8 cellular contexts compared by ENCODE assay signal in the genomic region with DNA sequence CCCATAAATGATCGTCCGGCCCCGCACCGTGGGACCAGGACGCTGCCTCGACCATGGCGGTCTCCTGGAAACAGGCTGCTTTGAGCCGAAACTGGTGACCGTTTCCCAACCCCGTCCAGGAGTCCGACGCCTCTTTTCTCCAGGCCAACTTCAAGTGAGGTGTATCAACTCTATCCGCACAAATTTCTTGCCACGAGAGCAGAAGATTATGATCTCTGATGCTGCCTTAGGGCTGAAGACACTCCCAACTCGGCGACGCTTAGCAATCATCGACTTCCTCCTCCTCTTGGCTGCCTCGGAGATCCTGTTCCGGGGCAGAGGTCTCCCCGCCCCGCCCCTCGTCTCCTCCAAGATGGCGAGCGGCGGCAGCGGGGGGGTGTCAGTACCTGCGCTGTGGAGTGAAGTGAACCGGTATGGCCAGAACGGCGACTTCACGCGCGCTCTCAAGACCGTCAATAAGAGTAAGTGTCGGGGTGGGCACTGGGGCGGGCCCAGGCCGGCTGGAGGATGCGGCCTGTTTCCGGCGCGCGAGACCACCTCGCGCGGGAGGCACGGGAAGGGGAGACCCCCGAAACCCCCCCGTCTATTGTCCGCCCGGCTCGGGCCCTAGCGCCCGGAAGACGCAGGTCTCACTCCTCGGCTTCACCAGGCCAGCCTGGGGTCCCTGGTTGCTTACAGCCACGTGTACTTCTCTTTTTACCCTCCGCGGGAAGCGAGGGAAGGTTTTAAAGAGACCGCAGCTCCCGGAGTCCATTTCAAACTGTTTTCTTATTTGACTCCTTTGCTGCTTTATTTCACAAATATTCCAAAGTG. TPM values are rescaled to one million over a fixed set of nuclear protein-coding genes. Genes with fewer than 3 reads are reported as not detected.
DNase-seq lines count a peak whose midpoint lies in the region; TF ChIP-seq lines count a peak whose summit lies in the region.

A gene with protein sequence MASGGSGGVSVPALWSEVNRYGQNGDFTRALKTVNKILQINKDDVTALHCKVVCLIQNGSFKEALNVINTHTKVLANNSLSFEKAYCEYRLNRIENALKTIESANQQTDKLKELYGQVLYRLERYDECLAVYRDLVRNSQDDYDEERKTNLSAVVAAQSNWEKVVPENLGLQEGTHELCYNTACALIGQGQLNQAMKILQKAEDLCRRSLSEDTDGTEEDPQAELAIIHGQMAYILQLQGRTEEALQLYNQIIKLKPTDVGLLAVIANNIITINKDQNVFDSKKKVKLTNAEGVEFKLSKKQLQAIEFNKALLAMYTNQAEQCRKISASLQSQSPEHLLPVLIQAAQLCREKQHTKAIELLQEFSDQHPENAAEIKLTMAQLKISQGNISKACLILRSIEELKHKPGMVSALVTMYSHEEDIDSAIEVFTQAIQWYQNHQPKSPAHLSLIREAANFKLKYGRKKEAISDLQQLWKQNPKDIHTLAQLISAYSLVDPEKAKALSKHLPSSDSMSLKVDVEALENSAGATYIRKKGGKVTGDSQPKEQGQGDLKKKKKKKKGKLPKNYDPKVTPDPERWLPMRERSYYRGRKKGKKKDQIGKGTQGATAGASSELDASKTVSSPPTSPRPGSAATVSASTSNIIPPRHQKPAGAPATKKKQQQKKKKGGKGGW (plus strand): TSS at position 334 of the 813 bp plus-strand sequence. CDS start 19 bp downstream, at position 353.

- peak within 1 kb of the TSS; percentile 98 for H3K4me3 Mint-ChIP-seq in activated naive CD4-positive, alpha-beta T cell treated with anti-CD3 and anti-CD28 coated beads, Interleukin-2, amount 50 U/mL, for 24 hours

- H3K9me3 ChIP-seq in SK-N-SH, result no peaks in the 10 kb centered on the region

- peak within 1 kb of the TSS; percentile 86 for H2AFZ ChIP-seq in SK-N-SH (ENCODE audit: low read depth)

- no peak for TF ChIP-seq RAD21 in SK-N-SH (IDR thresholded peaks at IDR 0.05; ENCODE audit: low read length)

- peak within 1 kb of the TSS; percentile 98 for H3K27ac Mint-ChIP-seq in activated naive CD4-positive, alpha-beta T cell treated with anti-CD3 and anti-CD28 coated beads, Interleukin-2, amount 50 U/mL, for 24 hours

- TF ChIP-seq EP300 in SK-N-SH (IDR thresholded peaks at IDR 0.05; ENCODE audit: borderline replicate concordance in 1 of 2, low read depth in 1 of 2, low read length in 1 of 2), result no peak

- POLR2A ChIA-PET in SK-N-SH (lab: Yijun Ruan, JAX), result interaction anchor here (0.7 to 1.9 kb wide), 3 partner anchors 11 to 63 kb away, joined by 3 to 8 read pairs (median 7); partner anchors contain the start of genes PAICS and PPAT

- H3K27me3 Mint-ChIP-seq in activated naive CD4-positive, alpha-beta T cell treated with anti-CD3 and anti-CD28 coated beads, Interleukin-2, amount 50 U/mL, for 24 hours, result no peaks in the 10 kb centered on the region

- peaks cover 65% of the 10 kb centered on the region for H3K4me1 Mint-ChIP-seq in activated naive CD4-positive, alpha-beta T cell treated with anti-CD3 and anti-CD28 coated beads, Interleukin-2, amount 50 U/mL, for 24 hours

- under 1% methylated on average over 53 of the region's 62 CpGs for WGBS in SK-N-SH (ENCODE audit: low lambda C conversion rate)

- H3K27ac ChIP-seq in SK-N-SH (ENCODE audit: low read depth in 2 of 2, low read length in 1 of 2) (peak within 1 kb of the TSS; percentile 91 to 96), temporal lobe (ENCODE audit: low read depth, low read length) (peak within 1 kb of the TSS; percentile 75)

- peaks cover 99% of the 10 kb centered on the region for H3K79me2 ChIP-seq in SK-N-SH (ENCODE audit: insufficient read depth)

- peak within 1 kb of the TSS; percentile 95 for H3K4me2 ChIP-seq in SK-N-SH

- CTCF ChIA-PET in SK-N-SH (lab: Yijun Ruan, JAX), result interaction anchor here (0.9 to 1.2 kb wide), 2 partner anchors 10 to 77 kb away, joined by 5 to 10 read pairs; no protein-coding TSS in a partner anchor

- H3K27me3 ChIP-seq in SK-N-SH (ENCODE audit: insufficient read depth), result no peaks in the 10 kb centered on the region

- H3K9ac ChIP-seq in SK-N-SH, result peak within 1 kb of the TSS; percentile 94

- peaks cover 17% of the 10 kb centered on the region for H4K20me1 ChIP-seq in SK-N-SH (ENCODE audit: insufficient read depth)

- no peaks in the 10 kb centered on the region for H3K9me3 Mint-ChIP-seq in activated naive CD4-positive, alpha-beta T cell treated with anti-CD3 and anti-CD28 coated beads, Interleukin-2, amount 50 U/mL, for 24 hours

- H3K36me3 ChIP-seq in SK-N-SH (replicated peaks in 1 of 2; ENCODE audit: control insufficient read depth in 1 of 2, insufficient read depth in 2 of 2, low read length in 1 of 2), result peaks cover 20 to 35% of the 10 kb centered on the region in 2 experiments

- no peaks in the 10 kb centered on the region for H3K9me2 ChIP-seq in SK-N-SH

- DNase-seq in GM04503 (ENCODE audit: low read depth) (peak; percentile 53), HFF-Myc (ENCODE audit: extremely low read depth, low read depth) (peak; percentile 48), NAMALWA (ENCODE audit: low spot score) (peak; percentile 95), SK-N-SH (peak; percentile 92), globus pallidus (ENCODE audit: low spot score) (peak; percentile 90), occipital lobe (lab: John Stamatoyannopoulos, UW) (peak; percentile 82)

- no peaks in the 10 kb centered on the region for H3F3A ChIP-seq in SK-N-SH (replicated peaks; ENCODE audit: insufficient read depth)

- H3K4me3 ChIP-seq in HFF-Myc (replicated peaks; ENCODE audit: low read depth, low read length) (peak within 1 kb of the TSS; percentile 88), SK-N-SH (ENCODE audit: low read depth in 2 of 2, low read length in 1 of 2) (peak within 1 kb of the TSS; percentile 75 to 80)

- H3K4me1 ChIP-seq in SK-N-SH (ENCODE audit: control insufficient read depth in 1 of 2, insufficient read depth in 2 of 2, low read depth in 1 of 2, low read length in 1 of 2), result peaks cover 0 to 18% of the 10 kb centered on the region in 2 experiments; a peak in 2 of 4 replicates

- TF ChIP-seq CTCF in HFF-Myc (IDR thresholded peaks at IDR 0.05; ENCODE audit: low read depth, low read length, missing control alignments) (no peak), SK-N-SH (IDR thresholded peaks at IDR 0.05) (no peak)

- H3K36me3 Mint-ChIP-seq in activated naive CD4-positive, alpha-beta T cell treated with anti-CD3 and anti-CD28 coated beads, Interleukin-2, amount 50 U/mL, for 24 hours, result peaks cover 14% of the 10 kb centered on the region

TF ChIP-seq in SK-N-SH, 30 proteins besides CTCF, POLR2A, EP300 and RAD21 (continues in another document):
- TF ChIP-seq MXI1 (IDR thresholded peaks at IDR 0.05; ENCODE audit: low read depth, low read length) (peak; percentile 90), ELF1 (IDR thresholded peaks at IDR 0.05) (peak; percentile 50), EZH2phosphoT487 (IDR thresholded peaks at IDR 0.05; ENCODE audit: borderline replicate concordance, low read depth) (no peak), GABPA (IDR thresholded peaks at IDR 0.05; ENCODE audit: low read depth) (peak; percentile 91), RXRA (IDR thresholded peaks at IDR 0.05; ENCODE audit: borderline replicate concordance, low read depth) (no peak), TAF1 (IDR thresholded peaks at IDR 0.05; ENCODE audit: borderline replicate concordance, low read depth, low read length) (peak; percentile 94), GATA2 (CRISPR knock-in tag; IDR thresholded peaks at IDR 0.05) (peak; percentile 81), SMC3 (IDR thresholded peaks at IDR 0.05; ENCODE audit: low read depth, low read length) (no peak), MAX (IDR thresholded peaks at IDR 0.05; ENCODE audit: low read depth) (peak; percentile 61), REST (IDR thresholded peaks at IDR 0.05; ENCODE audit: low read depth, low read length) (peak; percentile 12; the same call in 1 of the 2 replicates)
- TF ChIP-seq, protein P1, sequence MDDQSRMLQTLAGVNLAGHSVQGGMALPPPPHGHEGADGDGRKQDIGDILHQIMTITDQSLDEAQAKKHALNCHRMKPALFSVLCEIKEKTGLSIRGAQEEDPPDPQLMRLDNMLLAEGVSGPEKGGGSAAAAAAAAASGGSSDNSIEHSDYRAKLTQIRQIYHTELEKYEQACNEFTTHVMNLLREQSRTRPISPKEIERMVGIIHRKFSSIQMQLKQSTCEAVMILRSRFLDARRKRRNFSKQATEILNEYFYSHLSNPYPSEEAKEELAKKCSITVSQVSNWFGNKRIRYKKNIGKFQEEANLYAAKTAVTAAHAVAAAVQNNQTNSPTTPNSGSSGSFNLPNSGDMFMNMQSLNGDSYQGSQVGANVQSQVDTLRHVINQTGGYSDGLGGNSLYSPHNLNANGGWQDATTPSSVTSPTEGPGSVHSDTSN (IDR thresholded peaks at IDR 0.05), result peak; percentile 15; the same call in 1 of the 2 replicates

RNA-seq across cellular contexts. Expression of the gene that starts here (rescaled TPM):
- 47.6 and 69.2 TPM in 2 replicates for polyA plus RNA-seq in SK-N-SH (2012; rRNA removed)
- polyA plus RNA-seq in SK-N-SH (2012; cell fraction: cytosol; rRNA removed), result 72.2 and 72.4 TPM in 2 replicates
- polyA plus RNA-seq in SK-N-SH (2012; cell fraction: nucleus; rRNA removed), result 20.1 and 65.7 TPM in 2 replicates
- total RNA-seq in occipital lobe, result 66.9 TPM
- 46.5 TPM for total RNA-seq in temporal lobe

Comparison
In these comparisons a context has a peak if more than half of its experiments do, and no peak if none do; other contexts are left out.
1. Peak in every context shown above with its lines: DNase-seq, H3K4me3 ChIP-seq and H3K27ac ChIP-seq.